ENCODE assay signal across 8 cellular contexts in genomic region chr6:85644374-85644762, GRCh38. TPM values are rescaled to one million over a fixed set of nuclear protein-coding genes. Genes with fewer than 3 reads are reported as not detected.
DNase-seq lines count a peak whose midpoint lies in the region; ATAC-seq and TF ChIP-seq lines count a peak whose summit lies in the region.

No MANE protein-coding gene starts in this region.

- no peak for ATAC-seq in HG02642 (IDR thresholded peaks at IDR 0.05; ENCODE audit: poor library complexity, unreplicated experiment)

- H3K4me1 ChIP-seq in breast epithelium (no peaks in the 10 kb centered on the region), mucosa of stomach (ENCODE audit: control insufficient read depth, insufficient read depth, low read length) (peaks cover 9% of the 10 kb centered on the region)

- H3K9ac ChIP-seq in mucosa of stomach (ENCODE audit: low read length) = peak overlapping the region; percentile 96

- H3K27ac ChIP-seq in HL-60 (replicated peaks) (peak overlapping the region; percentile 98), breast epithelium (peak overlapping the region; percentile 98 to 99)

- H3K4me3 ChIP-seq in AG09309 (ENCODE audit: control insufficient read depth, low read depth, low read length) (peak overlapping the region; percentile 73), HL-60 (replicated peaks; ENCODE audit: insufficient read depth, low read length) (peak overlapping the region; percentile 52), breast epithelium (peak overlapping the region; percentile 97 to 98 (median 98)), mucosa of stomach (ENCODE audit: low read length) (peak overlapping the region; percentile 64)

- H3K36me3 ChIP-seq in breast epithelium (no peaks in the 10 kb centered on the region), mucosa of stomach (ENCODE audit: control insufficient read depth, insufficient read depth, low read length) (no peaks in the 10 kb centered on the region)

- TF ChIP-seq CTCF in AG09309 (IDR thresholded peaks at IDR 0.05; ENCODE audit: control insufficient read depth, insufficient read depth, low read depth, low read length, missing control alignments) (no peak), HL-60 (IDR thresholded peaks at IDR 0.05; ENCODE audit: insufficient read depth, low read length) (no peak), breast epithelium (IDR thresholded peaks at IDR 0.05) (no peak)

- no peaks in the 10 kb centered on the region for H3K27me3 ChIP-seq in HL-60 (ENCODE audit: insufficient read depth, poor library complexity, severe bottlenecking)
- no peaks in the 10 kb centered on the region for H3K27me3 ChIP-seq in breast epithelium
- no peaks in the 10 kb centered on the region for H3K27me3 ChIP-seq in mucosa of stomach (ENCODE audit: control insufficient read depth, insufficient read depth, low read length)

- H3K9me3 ChIP-seq in breast epithelium = no peaks in the 10 kb centered on the region
- no peaks in the 10 kb centered on the region for H3K9me3 ChIP-seq in mucosa of stomach (ENCODE audit: control insufficient read depth, low read length)

- DNase-seq in AG09309 (ENCODE audit: low read depth) (no peak), HL-60 (ENCODE audit: low read depth in 1 of 2, low spot score in 1 of 2) (peak in 1 of 2 experiments; percentile 5), breast epithelium (ENCODE audit: low spot score in 2 of 2) (no peak), posterior vena cava (ENCODE audit: low spot score) (no peak), SW480 (ENCODE audit: low spot score) (no peak)
- no peak for DNase-seq in stimulated activated CD4-positive, alpha-beta T cell treated with anti-CD3 and anti-CD28 coated beads, Interleukin-4, amount 100 ng/mL, for 4 hours

- intact Hi-C loops in breast epithelium (cut with DNase I; ENCODE audit: low total_unique reads) = loop anchor here (5.0 kb wide), 1 partner anchor 33 kb away; no protein-coding TSS in a partner anchor
- intact Hi-C loops in posterior vena cava (cut with DNase I) = no loop called here

- no peak for TF ChIP-seq POLR2A in breast epithelium (IDR thresholded peaks at IDR 0.05)

RNA-seq across cellular contexts. Expression of gene SYNCRIP, which starts 1.7 kb away (rescaled TPM):
- total RNA-seq in breast epithelium (10 to 100 TPM; 56.0 to 77.9 (median 67.8) TPM), posterior vena cava (100 to 1,000 TPM; 113 to 147 TPM)

RNA-seq across cellular contexts. Expression of gene SNX14, which starts 50.7 kb away (rescaled TPM):
- total RNA-seq in breast epithelium (100 to 1,000 TPM in 2 of 3 donors, 10 to 100 TPM in 1; 72.2 to 126 (median 103) TPM), posterior vena cava (10 to 100 TPM; 74.2 to 77.0 TPM)
